ENCODE assay signal across 10 cellular contexts in the genomic region with DNA sequence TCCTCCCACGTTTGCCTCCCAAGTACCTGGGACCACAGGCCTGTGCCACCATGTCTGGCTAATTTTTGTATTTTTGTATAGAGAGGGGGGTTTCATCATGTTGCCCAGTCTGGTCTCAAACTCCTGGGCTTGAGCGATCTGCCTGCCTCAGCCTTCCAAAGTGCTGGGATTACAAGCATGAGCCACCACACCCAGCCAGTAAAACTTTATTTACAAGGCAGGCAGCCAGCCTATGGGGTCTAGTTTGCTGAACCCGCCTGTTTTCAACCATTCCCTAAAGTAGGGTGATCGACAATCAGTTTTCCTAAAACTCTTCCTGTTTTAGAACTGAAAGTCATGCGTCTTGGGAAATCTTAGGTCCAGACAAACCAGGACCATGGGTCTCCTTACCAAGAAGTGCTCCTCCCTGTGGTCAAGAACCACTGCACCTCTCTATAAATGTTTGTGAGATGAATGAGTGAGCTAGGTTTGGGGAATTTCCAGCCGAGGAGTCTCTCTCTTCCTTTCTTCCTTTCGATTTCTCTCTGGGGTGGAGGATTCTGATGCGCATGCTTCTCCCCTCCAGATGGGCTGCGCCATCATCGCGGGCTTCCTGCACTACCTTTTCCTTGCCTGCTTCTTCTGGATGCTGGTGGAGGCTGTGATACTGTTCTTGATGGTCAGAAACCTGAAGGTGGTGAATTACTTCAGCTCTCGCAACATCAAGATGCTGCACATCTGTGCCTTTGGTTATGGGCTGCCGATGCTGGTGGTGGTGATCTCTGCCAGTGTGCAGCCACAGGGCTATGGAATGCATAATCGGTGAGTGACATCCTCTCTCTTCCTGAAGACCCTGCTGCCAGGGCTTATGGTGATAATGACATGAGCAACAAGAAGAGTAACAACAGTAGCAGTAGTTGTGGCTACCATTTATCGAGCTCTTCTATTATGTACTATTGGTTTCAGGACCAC.
DNase-seq lines count a peak whose midpoint lies in the region; ATAC-seq and TF ChIP-seq lines count a peak whose summit lies in the region.
"Had no signal": no experiment of that assay in that cellular context is flagged by ENCODE, and none has a peak within 500 bp of the region (broad histone marks: within the 10 kb centered on the region; RNA-seq: fewer than 3 reads in every experiment).

No MANE protein-coding gene starts in this region.

- no peak for ATAC-seq in GM21447 (IDR thresholded peaks at IDR 0.05; ENCODE audit: unreplicated experiment)
- ATAC-seq: foreskin keratinocyte had no signal

- 0 out of 2 replicates have a peak, but pooled peaks have one; percentile 7 for TF ChIP-seq RAD21 in Ishikawa (IDR thresholded peaks at IDR 0.05; ENCODE audit: low read depth)

- no peak for TF ChIP-seq EP300 in Ishikawa (IDR thresholded peaks at IDR 0.05; ENCODE audit: borderline replicate concordance)

- H3K4me3 ChIP-seq in GM08714 (ENCODE audit: low read length), result peak overlapping the region; percentile 63
- H3K4me3 ChIP-seq: SJSA1 had no signal

- DNase-seq in activated T-cell treated with anti-CD3 and anti-CD28 coated beads, Interleukin-2, amount 50 U/mL, for 1 hour, result peak; percentile 22
- DNase-seq in stimulated activated CD4-positive, alpha-beta T cell treated with anti-CD3 and anti-CD28 coated beads, Interleukin-15, amount 100 ng/mL, for 24 hours, result peak; percentile 49
- DNase-seq in DMS53 treated with DMSO at 0.1 percent for 48 hours (lab: John Stamatoyannopoulos, UW; ENCODE audit: unreplicated experiment) (no peak), cortex of kidney (lab: John Stamatoyannopoulos, UW) (no peak)
- DNase-seq: foreskin keratinocyte, NCI-H1092 had no signal

TF ChIP-seq in Ishikawa, 13 proteins besides CTCF, POLR2A, EP300 and RAD21:
- no peak for TF ChIP-seq REST (IDR thresholded peaks at IDR 0.05; ENCODE audit: low read depth)
- no peak for TF ChIP-seq NFIC (IDR thresholded peaks at IDR 0.05)
- TF ChIP-seq CREB1 (IDR thresholded peaks at IDR 0.05; ENCODE audit: low read depth), result no peak
- no peak for TF ChIP-seq ZBTB7A (IDR thresholded peaks at IDR 0.05; ENCODE audit: low read depth)
- no peak for TF ChIP-seq TAF1 (IDR thresholded peaks at IDR 0.05; ENCODE audit: low read depth)
- TF ChIP-seq CEBPB (IDR thresholded peaks at IDR 0.05), result no peak
- TF ChIP-seq MAX (IDR thresholded peaks at IDR 0.05), result no peak
- no peak for TF ChIP-seq TEAD4 (IDR thresholded peaks at IDR 0.05)
TF ChIP-seq in Ishikawa: peak in this region for 0.

Comparison
In these comparisons a context has a peak if more than half of its experiments do, and no peak if none do; other contexts are left out.
1. DNase-seq: peak in activated T-cell treated with anti-CD3 and anti-CD28 coated beads, Interleukin-2, amount 50 U/mL, for 1 hour (single experiment) and stimulated activated CD4-positive, alpha-beta T cell treated with anti-CD3 and anti-CD28 coated beads, Interleukin-15, amount 100 ng/mL, for 24 hours (single experiment); none in DMS53 treated with DMSO at 0.1 percent for 48 hours (single experiment) and cortex of kidney (single experiment).